ENCODE assay signal across 14 cellular contexts in the genomic region with DNA sequence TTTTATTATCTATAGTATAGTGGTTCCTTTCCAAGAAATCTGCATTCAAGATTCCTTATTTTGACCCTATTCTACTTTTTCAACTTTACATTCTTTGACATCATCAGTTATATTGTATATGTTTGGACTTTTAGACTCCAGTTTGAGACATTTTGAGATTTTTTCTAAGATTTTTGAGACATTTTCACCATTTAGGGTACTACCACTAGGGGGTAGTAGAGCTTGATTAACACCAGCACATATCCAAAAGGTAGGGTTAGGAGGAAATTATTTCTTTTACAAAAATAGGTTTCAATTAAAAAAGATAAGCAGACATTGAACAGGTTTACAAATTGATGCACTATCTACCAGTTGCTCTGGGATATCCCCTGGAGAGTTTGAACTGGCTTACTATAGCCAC.
DNase-seq lines count a peak whose midpoint lies in the region; ATAC-seq and TF ChIP-seq lines count a peak whose summit lies in the region.
"Had no signal": no experiment of that assay in that cellular context is flagged by ENCODE, and none has a peak within 500 bp of the region (broad histone marks: within the 10 kb centered on the region; RNA-seq: fewer than 3 reads in every experiment).

No MANE protein-coding gene starts in this region.

- H3K4me1 ChIP-seq in right atrium auricular region: no peaks in the 10 kb centered on the region
- no peaks in the 10 kb centered on the region for H3K4me1 ChIP-seq in right cardiac atrium (ENCODE audit: control insufficient read depth, insufficient read depth, low read length)
- no peaks in the 10 kb centered on the region for H3K4me1 ChIP-seq in MM.1S (ENCODE audit: low read length)
- H3K4me1 ChIP-seq in endodermal cell (ENCODE audit: control insufficient read depth, insufficient read depth, low read length): no peaks in the 10 kb centered on the region
- peaks cover 4% of the 10 kb centered on the region for H3K4me1 ChIP-seq in smooth muscle cell (ENCODE audit: low read depth)
- H3K4me1 ChIP-seq: uterus had no signal

- H3K4me3 Mint-ChIP-seq in endodermal cell: no peak overlapping the region
- H3K4me3 Mint-ChIP-seq: activated T-cell treated with anti-CD3 and anti-CD28 coated beads, Interleukin-2, amount 50 U/mL, for 24 hours; B cell; IgD-negative memory B cell had no signal

- DNase-seq in right atrium auricular region (ENCODE audit: low spot score) (no peak), right cardiac atrium (no peak), MM.1S (no peak), endodermal cell (no peak), smooth muscle cell (lab: John Stamatoyannopoulos, UW; ENCODE audit: unreplicated experiment) (no peak), iPS-NIHi11 (ENCODE audit: low spot score) (no peak)
- DNase-seq in activated CD4-positive, CD25-positive, alpha-beta regulatory T cell (lab: John Stamatoyannopoulos, UW): no peak
- no peak for DNase-seq in stimulated activated CD4-positive, alpha-beta T cell treated with anti-CD3 and anti-CD28 coated beads, Interleukin-4, amount 100 ng/mL, for 1 hour
- DNase-seq: activated T-cell treated with anti-CD3 and anti-CD28 coated beads, Interleukin-2, amount 50 U/mL, for 24 hours; anterior cingulate cortex; NCI-H2171 treated with DMSO at 0.1 percent for 48 hours; uterus had no signal

- H3K4me1 Mint-ChIP-seq in endodermal cell: peaks cover 4% of the 10 kb centered on the region
- H3K4me1 Mint-ChIP-seq: B cell, IgD-negative memory B cell had no signal

- H4K20me1 ChIP-seq in MM.1S (ENCODE audit: insufficient read depth, low read length): no peaks in the 10 kb centered on the region
- no peaks in the 10 kb centered on the region for H4K20me1 ChIP-seq in smooth muscle cell (ENCODE audit: low read depth)

- H3K36me3 Mint-ChIP-seq in endodermal cell (ENCODE audit: low read depth): no peaks in the 10 kb centered on the region

- H3K9ac ChIP-seq in MM.1S (ENCODE audit: low read length) (no peak overlapping the region), endodermal cell (ENCODE audit: extremely low read depth, low read length, poor library complexity, severe bottlenecking) (no peak overlapping the region), smooth muscle cell (ENCODE audit: low read depth) (no peak overlapping the region)

- H3K27me3 Mint-ChIP-seq in endodermal cell (ENCODE audit: insufficient read depth): no peaks in the 10 kb centered on the region
- H3K27me3 Mint-ChIP-seq: activated T-cell treated with anti-CD3 and anti-CD28 coated beads, Interleukin-2, amount 50 U/mL, for 24 hours; B cell; IgD-negative memory B cell had no signal

- TF ChIP-seq CTCF in right atrium auricular region (IDR thresholded peaks at IDR 0.05) (peak; percentile 37 to 58), MM.1S (IDR thresholded peaks at IDR 0.05; ENCODE audit: low read length) (peak; percentile 57), endodermal cell (conservative IDR thresholded peaks at IDR 0.05) (peak; percentile 63), smooth muscle cell (IDR thresholded peaks at IDR 0.05; ENCODE audit: borderline replicate concordance, insufficient read depth, poor library complexity, severe bottlenecking) (peak; percentile 11)

- H3K36me3 ChIP-seq in right atrium auricular region (no peaks in the 10 kb centered on the region), MM.1S (replicated peaks; ENCODE audit: insufficient read depth, low read length) (no peaks in the 10 kb centered on the region), endodermal cell (ENCODE audit: control insufficient read depth, insufficient read depth, low read length) (no peaks in the 10 kb centered on the region), smooth muscle cell (ENCODE audit: low read depth) (no peaks in the 10 kb centered on the region)
- H3K36me3 ChIP-seq: uterus had no signal

- no peak overlapping the region for H3K27ac ChIP-seq in right atrium auricular region
- no peak overlapping the region for H3K27ac ChIP-seq in right cardiac atrium (ENCODE audit: low read length)
- H3K27ac ChIP-seq in MM.1S (ENCODE audit: low read length): no peak overlapping the region
- no peak overlapping the region for H3K27ac ChIP-seq in endodermal cell (ENCODE audit: low read depth, low read length)
- H3K27ac ChIP-seq in smooth muscle cell (ENCODE audit: low read depth): no peak overlapping the region
- H3K27ac ChIP-seq: uterus had no signal

- no peaks in the 10 kb centered on the region for H3K9me3 ChIP-seq in right atrium auricular region
- no peaks in the 10 kb centered on the region for H3K9me3 ChIP-seq in right cardiac atrium (ENCODE audit: control insufficient read depth, low read length)
- no peaks in the 10 kb centered on the region for H3K9me3 ChIP-seq in MM.1S (replicated peaks; ENCODE audit: insufficient read depth, low read length)
- H3K9me3 ChIP-seq in endodermal cell (ENCODE audit: control insufficient read depth, low read length): no peaks in the 10 kb centered on the region
- H3K9me3 ChIP-seq in smooth muscle cell (replicated peaks; ENCODE audit: low read depth): no peaks in the 10 kb centered on the region
- H3K9me3 ChIP-seq: uterus had no signal

- H3K27ac Mint-ChIP-seq in endodermal cell: no peak overlapping the region
- H3K27ac Mint-ChIP-seq: activated T-cell treated with anti-CD3 and anti-CD28 coated beads, Interleukin-2, amount 50 U/mL, for 24 hours; B cell; IgD-negative memory B cell had no signal

- H3K9me3 Mint-ChIP-seq in endodermal cell: peaks cover 16% of the 10 kb centered on the region
- H3K9me3 Mint-ChIP-seq: IgD-negative memory B cell had no signal

- H3K27me3 ChIP-seq in right atrium auricular region (no peaks in the 10 kb centered on the region), right cardiac atrium (ENCODE audit: control insufficient read depth, insufficient read depth) (no peaks in the 10 kb centered on the region), MM.1S (replicated peaks; ENCODE audit: insufficient read depth, low read length) (no peaks in the 10 kb centered on the region), endodermal cell (ENCODE audit: control insufficient read depth, insufficient read depth, low read length, poor library complexity, severe bottlenecking) (no peaks in the 10 kb centered on the region), smooth muscle cell (ENCODE audit: low read depth) (no peaks in the 10 kb centered on the region)
- H3K27me3 ChIP-seq: uterus had no signal

- intact Hi-C loops in right cardiac atrium (cut with DNase I): no loop called here

- no peaks in the 10 kb centered on the region for H3K9me2 ChIP-seq in MM.1S (replicated peaks; ENCODE audit: insufficient read depth, low read length)

- no peak for ATAC-seq in right cardiac atrium

- no peaks in the 10 kb centered on the region for H3F3A ChIP-seq in MM.1S (ENCODE audit: insufficient read depth, low read length)
- H3F3A ChIP-seq in smooth muscle cell (ENCODE audit: low read depth): no peaks in the 10 kb centered on the region

- no peak overlapping the region for H3K4me3 ChIP-seq in right atrium auricular region
- H3K4me3 ChIP-seq in right cardiac atrium (ENCODE audit: low read length): no peak overlapping the region
- H3K4me3 ChIP-seq in MM.1S (ENCODE audit: low read length): no peak overlapping the region
- no peak overlapping the region for H3K4me3 ChIP-seq in endodermal cell (ENCODE audit: low read length)
- no peak overlapping the region for H3K4me3 ChIP-seq in smooth muscle cell
- H3K4me3 ChIP-seq: uterus had no signal

- H3K4me2 ChIP-seq in MM.1S (ENCODE audit: low read depth, low read length) (no peak overlapping the region), smooth muscle cell (no peak overlapping the region)

- H2AFZ ChIP-seq in MM.1S (ENCODE audit: low read length) (no peak overlapping the region), smooth muscle cell (ENCODE audit: low read depth) (no peak overlapping the region)

- H3K79me2 ChIP-seq in MM.1S (ENCODE audit: low read length) (no peaks in the 10 kb centered on the region), smooth muscle cell (ENCODE audit: low read depth) (no peaks in the 10 kb centered on the region)

Comparison
In these comparisons a context has a peak if more than half of its experiments do, and no peak if none do; other contexts are left out.
1. CTCF ChIP-seq: peak in every context shown above with its lines; median percentile 63 in endodermal cell; 57 in MM.1S; 48 in right atrium auricular region; 11 in smooth muscle cell.